Comparison of ENCODE assay signal across 1 cellular context in genomic region chr14:21109377-21110260, GRCh38.
TF ChIP-seq lines count a peak whose summit lies in the region.

No MANE protein-coding gene starts in this region.

TF ChIP-seq in HepG2, 621 proteins besides CTCF, POLR2A, EP300 and RAD21 (continued from another document and continues in another):
- peak; percentile 38 for TF ChIP-seq PAXIP1 (CRISPR knock-in tag; conservative IDR thresholded peaks at IDR 0.05)
- no peak for TF ChIP-seq TERF1 (CRISPR knock-in tag; IDR thresholded peaks at IDR 0.05)
- TF ChIP-seq HNF1B (CRISPR knock-in tag; IDR thresholded peaks at IDR 0.05) = 0 out of 2 replicates have a peak, but pooled peaks have one; percentile 41
- no peak for TF ChIP-seq ZNF547 (CRISPR knock-in tag; IDR thresholded peaks at IDR 0.05)
- no peak for TF ChIP-seq HMGA1 (CRISPR knock-in tag; conservative IDR thresholded peaks at IDR 0.05)
- TF ChIP-seq ZNF556 (CRISPR knock-in tag; IDR thresholded peaks at IDR 0.05; ENCODE audit: borderline replicate concordance) = 0 out of 2 replicates have a peak, but pooled peaks have one; percentile 43
- no peak for TF ChIP-seq ZNF20 (CRISPR knock-in tag; IDR thresholded peaks at IDR 0.05)
- no peak for TF ChIP-seq HOXA7 (CRISPR knock-in tag; IDR thresholded peaks at IDR 0.05)
- TF ChIP-seq ZNF3 (CRISPR knock-in tag; IDR thresholded peaks at IDR 0.05) = no peak
- no peak for TF ChIP-seq LCORL (IDR thresholded peaks at IDR 0.05)
- TF ChIP-seq LCORL (CRISPR knock-in tag; IDR thresholded peaks at IDR 0.05) = 0 out of 2 replicates have a peak, but pooled peaks have one; percentile 23
- no peak for TF ChIP-seq IKZF1 (IDR thresholded peaks at IDR 0.05)
- TF ChIP-seq ZNF292 (CRISPR knock-in tag; IDR thresholded peaks at IDR 0.05; ENCODE audit: borderline replicate concordance, low read depth) = 0 out of 2 replicates have a peak, but pooled peaks have one; percentile 48
- no peak for TF ChIP-seq MXD1 (CRISPR knock-in tag; IDR thresholded peaks at IDR 0.05)
- TF ChIP-seq SOX13 (IDR thresholded peaks at IDR 0.05) = no peak
- no peak for TF ChIP-seq SOX13 (CRISPR knock-in tag; conservative IDR thresholded peaks at IDR 0.05 in 1 of 2, IDR thresholded peaks at IDR 0.05 in 1 of 2)
- no peak for TF ChIP-seq TSC22D2 (CRISPR knock-in tag; IDR thresholded peaks at IDR 0.05; ENCODE audit: borderline replicate concordance)
- TF ChIP-seq RFX3 (CRISPR knock-in tag; IDR thresholded peaks at IDR 0.05) = peak; percentile 77
- TF ChIP-seq ZNF557 (CRISPR knock-in tag; IDR thresholded peaks at IDR 0.05) = no peak
- TF ChIP-seq ZBTB7A (CRISPR knock-in tag; IDR thresholded peaks at IDR 0.05) = no peak
- TF ChIP-seq NFIB (CRISPR knock-in tag; IDR thresholded peaks at IDR 0.05; ENCODE audit: borderline replicate concordance) = no peak
- no peak for TF ChIP-seq ZNF772 (CRISPR knock-in tag; IDR thresholded peaks at IDR 0.05)
- no peak for TF ChIP-seq CSRNP1 (CRISPR knock-in tag; IDR thresholded peaks at IDR 0.05)
- no peak for TF ChIP-seq ZNF761 (CRISPR knock-in tag; conservative IDR thresholded peaks at IDR 0.05)
- no peak for TF ChIP-seq ZNF282 (IDR thresholded peaks at IDR 0.05; ENCODE audit: partially characterized antibody)
- no peak for TF ChIP-seq PHF21A (CRISPR knock-in tag; IDR thresholded peaks at IDR 0.05)
- no peak for TF ChIP-seq RARA (CRISPR knock-in tag; IDR thresholded peaks at IDR 0.05)
- no peak for TF ChIP-seq ZSCAN22 (CRISPR knock-in tag; IDR thresholded peaks at IDR 0.05)
- no peak for TF ChIP-seq ZNF569 (CRISPR knock-in tag; IDR thresholded peaks at IDR 0.05; ENCODE audit: borderline replicate concordance)
- 0 out of 2 replicates have a peak, but pooled peaks have one; percentile 43 for TF ChIP-seq ZFP36L1 (CRISPR knock-in tag; IDR thresholded peaks at IDR 0.05)
- TF ChIP-seq POGK (CRISPR knock-in tag; conservative IDR thresholded peaks at IDR 0.05) = 0 out of 2 replicates have a peak, but pooled peaks have one; percentile 31
- no peak for TF ChIP-seq ZNF670 (CRISPR knock-in tag; IDR thresholded peaks at IDR 0.05; ENCODE audit: borderline replicate concordance)
- TF ChIP-seq KDM3A (CRISPR knock-in tag; IDR thresholded peaks at IDR 0.05; ENCODE audit: low read depth) = no peak
- TF ChIP-seq NCOR1 (IDR thresholded peaks at IDR 0.05; ENCODE audit: borderline replicate concordance, low read length) = peak; percentile 71; the same call in 1 of the 2 replicates
- TF ChIP-seq MED1 (CRISPR knock-in tag; IDR thresholded peaks at IDR 0.05) = no peak
- TF ChIP-seq ZNF124 (CRISPR knock-in tag; IDR thresholded peaks at IDR 0.05) = no peak
- TF ChIP-seq ARNT2 (CRISPR knock-in tag; IDR thresholded peaks at IDR 0.05; ENCODE audit: low read depth) = 0 out of 2 replicates have a peak, but pooled peaks have one; percentile 30
- no peak for TF ChIP-seq ZBTB46 (CRISPR knock-in tag; IDR thresholded peaks at IDR 0.05; ENCODE audit: borderline replicate concordance)
- TF ChIP-seq HNRNPLL (IDR thresholded peaks at IDR 0.05; ENCODE audit: low read depth, low read length, poor library complexity, severe bottlenecking) = no peak
- no peak for TF ChIP-seq ZNF33B (CRISPR knock-in tag; IDR thresholded peaks at IDR 0.05)
- no peak for TF ChIP-seq ELF1 (CRISPR knock-in tag; IDR thresholded peaks at IDR 0.05)
- no peak for TF ChIP-seq FOXA3 (CRISPR knock-in tag; IDR thresholded peaks at IDR 0.05)
- no peak for TF ChIP-seq ZNF142 (CRISPR knock-in tag; IDR thresholded peaks at IDR 0.05)
- TF ChIP-seq THAP9 (CRISPR knock-in tag; IDR thresholded peaks at IDR 0.05; ENCODE audit: borderline replicate concordance) = no peak
